ENCODE assay signal across 19 cellular contexts in genomic region chr11:19101803-19102520, GRCh38. TPM values are rescaled to one million over a fixed set of nuclear protein-coding genes. Genes with fewer than 3 reads are reported as not detected.
DNase-seq lines count a peak whose midpoint lies in the region; ATAC-seq, FAIRE-seq and TF ChIP-seq lines count a peak whose summit lies in the region.
"Had no signal": no experiment of that assay in that cellular context is flagged by ENCODE, and none has a peak within 500 bp of the region (broad histone marks: within the 10 kb centered on the region; RNA-seq: fewer than 3 reads in every experiment).

No MANE protein-coding gene starts in this region.

- peak; percentile 14 for DNase-seq in Caki2 (ENCODE audit: low read depth)
- DNase-seq in NCI-H1105 treated with DMSO at 0.1 percent for 48 hours (lab: John Stamatoyannopoulos, UW): peak; percentile 95
- peak; percentile 15 for DNase-seq in NCI-H748 treated with DMSO at 0.1 percent for 48 hours (lab: John Stamatoyannopoulos, UW)
- DNase-seq in foreskin keratinocyte: peak; percentile 55 to 70
- no peak for DNase-seq in GM12891 (ENCODE audit: insufficient read length, low spot score)
- DNase-seq in D341Med (ENCODE audit: low spot score): no peak
- DNase-seq in stimulated activated CD4-positive, alpha-beta T cell treated with anti-CD3 and anti-CD28 coated beads, Interleukin-2, amount 100 ng/mL, for 48 hours: no peak
- DNase-seq: activated CD4-positive, alpha-beta T cell treated with anti-CD3 and anti-CD28 coated beads, Interleukin-2, amount 50 U/mL, for 48 hours; CD8-positive, alpha-beta memory T cell; lower lobe of right lung; natural killer cell; NCI-H1436 treated with DMSO at 0.1 percent for 48 hours; SK-N-SH; stimulated activated CD4-positive, alpha-beta T cell treated with anti-CD3 and anti-CD28 coated beads, Interleukin-15, amount 100 ng/mL, for 24 hours had no signal

- no peaks in the 10 kb centered on the region for H3K4me1 ChIP-seq in foreskin keratinocyte
- H3K4me1 ChIP-seq: lower lobe of right lung had no signal

- in situ Hi-C loops in Caki2 (cut with HindIII; ENCODE audit: low pct_unique_long_range_greater_than_20kb, low sequenced_read_pairs): no loop called here

- H3K27me3 ChIP-seq in foreskin keratinocyte: peaks cover 22% of the 10 kb centered on the region

- H3K27ac ChIP-seq in foreskin keratinocyte: no peak overlapping the region
- H3K27ac ChIP-seq: lower lobe of right lung had no signal

- TF ChIP-seq CTCF in foreskin keratinocyte (conservative IDR thresholded peaks at IDR 0.05): no peak

- FAIRE-seq in GM12891 (lab: Jason Lieb, UNC): no peak
- FAIRE-seq: GM19239 had no signal

- TF ChIP-seq POLR2A in GM12891 (IDR thresholded peaks at IDR 0.05; ENCODE audit: low read depth, low read length): no peak

- ATAC-seq in foreskin keratinocyte (peak; percentile 32), GM21423 (IDR thresholded peaks at IDR 0.05; ENCODE audit: unreplicated experiment) (no peak)
- ATAC-seq: natural killer cell had no signal

TF ChIP-seq in GM12891, 5 proteins besides CTCF, POLR2A, EP300 and RAD21:
- TF ChIP-seq POLR2AphosphoS5 (IDR thresholded peaks at IDR 0.05; ENCODE audit: low read depth, low read length) (no peak), TAF1 (IDR thresholded peaks at IDR 0.05; ENCODE audit: low read depth, low read length) (no peak), PAX5 (IDR thresholded peaks at IDR 0.05; ENCODE audit: insufficient read depth, low read length, severe bottlenecking) (no peak), SPI1 (IDR thresholded peaks at IDR 0.05; ENCODE audit: low read depth, low read length) (no peak), POU2F2 (IDR thresholded peaks at IDR 0.05; ENCODE audit: low read depth, low read length) (no peak)

RNA-seq across cellular contexts. Expression of gene ZDHHC13, which starts 15.0 kb away (rescaled TPM):
- 14.2 and 18.0 TPM in 2 replicates for total RNA-seq in Caki2 (2014; rRNA removed; shearing (Covaris generic); ENCODE audit: low replicate concordance)
- 18.6 and 19.2 TPM in 2 replicates for total RNA-seq in foreskin keratinocyte
- polyA plus RNA-seq in foreskin keratinocyte: 8.9 and 11.2 TPM in 2 replicates
- polyA plus RNA-seq in GM12891 (2012; ENCODE audit: low read depth, missing spikeins): 4.4 TPM

RNA-seq across cellular contexts. Expression of gene MRGPRX2, which starts 41.4 kb away (rescaled TPM):
- not detected in 2 replicates for total RNA-seq in Caki2 (2014; rRNA removed; shearing (Covaris generic); ENCODE audit: low replicate concordance)
- total RNA-seq in foreskin keratinocyte: not detected in 2 replicates
- not detected in 2 replicates for polyA plus RNA-seq in foreskin keratinocyte
- polyA plus RNA-seq in GM12891 (2012; ENCODE audit: low read depth, missing spikeins): not detected
- total RNA-seq: CD8-positive, alpha-beta memory T cell; fibroblast of villous mesenchyme; lower lobe of right lung; progenitor cell of endocrine pancreas had no signal
- polyA plus RNA-seq: CD8-positive, alpha-beta memory T cell; IgD-negative memory B cell; SK-N-SH had no signal

Comparison
In these comparisons a context has a peak if more than half of its experiments do, and no peak if none do; other contexts are left out.
1. DNase-seq: peak in Caki2 (single experiment), NCI-H1105 treated with DMSO at 0.1 percent for 48 hours (single experiment), NCI-H748 treated with DMSO at 0.1 percent for 48 hours (single experiment) and foreskin keratinocyte (2 of 2); none in GM12891 (single experiment), D341Med (single experiment) and stimulated activated CD4-positive, alpha-beta T cell treated with anti-CD3 and anti-CD28 coated beads, Interleukin-2, amount 100 ng/mL, for 48 hours (0 of 2).